17 cellular contexts compared by ENCODE assay signal in the genomic region with DNA sequence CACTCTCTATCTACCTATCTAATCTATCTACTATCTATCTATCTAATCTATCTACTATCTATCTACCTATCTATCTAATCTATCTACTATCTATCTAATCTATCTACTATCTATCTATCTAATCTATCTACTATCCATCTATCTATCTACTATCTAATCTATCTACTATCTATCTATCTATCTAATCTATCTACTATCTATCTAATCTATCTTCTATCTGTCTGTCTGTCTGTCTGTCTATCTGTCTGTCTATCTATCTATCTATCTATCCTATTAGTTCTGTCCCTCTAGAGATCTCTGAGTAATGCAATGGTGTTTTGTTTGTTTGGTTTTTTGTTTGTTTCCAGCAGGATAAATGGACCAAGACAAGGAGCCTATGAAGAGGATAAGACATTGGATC. TPM values are rescaled to one million over a fixed set of nuclear protein-coding genes. Genes with fewer than 3 reads are reported as not detected.
DNase-seq lines count a peak whose midpoint lies in the region; ATAC-seq, FAIRE-seq and TF ChIP-seq lines count a peak whose summit lies in the region.
"Had no signal": no experiment of that assay in that cellular context is flagged by ENCODE, and none has a peak within 500 bp of the region (broad histone marks: within the 10 kb centered on the region; RNA-seq: fewer than 3 reads in every experiment).

No MANE protein-coding gene starts in this region.

- H3K27ac Mint-ChIP-seq in activated CD8-positive, alpha-beta memory T cell treated with anti-CD3 and anti-CD28 coated beads, Interleukin-2, amount 10 ng/mL, durations not matched to agents 7 days and 5 days, result peak overlapping the region; percentile 93
- peak overlapping the region; percentile 93 for H3K27ac Mint-ChIP-seq in activated naive CD8-positive, alpha-beta T cell treated with anti-CD3 and anti-CD28 coated beads, Interleukin-2, amount 50 U/mL, for 24 hours
- H3K27ac Mint-ChIP-seq: neural progenitor cell had no signal

- no peaks in the 10 kb centered on the region for H3K27me3 ChIP-seq in pancreas

- intact Hi-C loops in OCI-LY7 (cut with micrococcal nuclease; ENCODE audit: unreplicated experiment), result no loop called here
- intact Hi-C loops in pancreas (cut with DNase I), result loop anchor here in 1 of 3 donors (10.0 kb wide), 1 partner anchor 113 kb away; no protein-coding TSS in a partner anchor

- peaks cover 38% of the 10 kb centered on the region; the same call in 1 of the 2 replicates for H3K79me2 ChIP-seq in OCI-LY7 (ENCODE audit: insufficient read depth, low read depth, low read length)

- no peaks in the 10 kb centered on the region for H3K27me3 Mint-ChIP-seq in activated CD8-positive, alpha-beta memory T cell treated with anti-CD3 and anti-CD28 coated beads, Interleukin-2, amount 10 ng/mL, durations not matched to agents 7 days and 5 days
- no peaks in the 10 kb centered on the region for H3K27me3 Mint-ChIP-seq in activated naive CD8-positive, alpha-beta T cell treated with anti-CD3 and anti-CD28 coated beads, Interleukin-2, amount 50 U/mL, for 24 hours

- H2AFZ ChIP-seq in OCI-LY7 (ENCODE audit: low read length), result no peak overlapping the region
- H2AFZ ChIP-seq: neural progenitor cell had no signal

- CTCF ChIA-PET in activated CD8-positive, alpha-beta memory T cell treated with anti-CD3 and anti-CD28 coated beads, Interleukin-2, amount 10 ng/mL, durations not matched to agents 7 days and 5 days (lab: Charles Lee), result no interaction called here
- CTCF ChIA-PET in OCI-LY7 (lab: Charles Lee; ENCODE audit: unreplicated experiment), result no interaction called here

- H3K4me3 ChIP-seq in OCI-LY7 (ENCODE audit: low read depth, low read length, poor library complexity, severe bottlenecking) (no peak overlapping the region), pancreas (no peak overlapping the region)
- H3K4me3 ChIP-seq: dorsolateral prefrontal cortex, esophagus squamous epithelium, neural progenitor cell had no signal

- no TSS peak for BruUV-seq in OCI-LY7 (replicated peaks; lab: Mats Ljungman, UMichigan)

- peaks cover 59% of the 10 kb centered on the region for H3K4me1 Mint-ChIP-seq in activated CD8-positive, alpha-beta memory T cell treated with anti-CD3 and anti-CD28 coated beads, Interleukin-2, amount 10 ng/mL, durations not matched to agents 7 days and 5 days
- peaks cover 54% of the 10 kb centered on the region for H3K4me1 Mint-ChIP-seq in activated naive CD8-positive, alpha-beta T cell treated with anti-CD3 and anti-CD28 coated beads, Interleukin-2, amount 50 U/mL, for 24 hours
- H3K4me1 Mint-ChIP-seq: neural progenitor cell had no signal

- H3K9me3 Mint-ChIP-seq in activated CD8-positive, alpha-beta memory T cell treated with anti-CD3 and anti-CD28 coated beads, Interleukin-2, amount 10 ng/mL, durations not matched to agents 7 days and 5 days (ENCODE audit: low read depth), result no peaks in the 10 kb centered on the region
- H3K9me3 Mint-ChIP-seq in activated naive CD8-positive, alpha-beta T cell treated with anti-CD3 and anti-CD28 coated beads, Interleukin-2, amount 50 U/mL, for 24 hours, result no peaks in the 10 kb centered on the region
- H3K9me3 Mint-ChIP-seq: neural progenitor cell had no signal

- DNase-seq in activated CD8-positive, alpha-beta memory T cell treated with anti-CD3 and anti-CD28 coated beads, Interleukin-2, amount 10 ng/mL, durations not matched to agents 7 days and 5 days, result no peak
- DNase-seq in activated CD8-positive, alpha-beta memory T cell treated with anti-CD3 and anti-CD28 coated beads, Interleukin-2, amount 50 U/mL, for 4 hours, result no peak
- DNase-seq in OCI-LY7 (ENCODE audit: low spot score) (no peak), pancreas (no peak), NCI-H510A (lab: John Stamatoyannopoulos, UW) (no peak)
- DNase-seq in activated naive CD8-positive, alpha-beta T cell treated with anti-CD3 and anti-CD28 coated beads, Interleukin-2, amount 50 U/mL, for 24 hours, result no peak
- DNase-seq: esophagus squamous epithelium, KG1, NCI-H2081, NCI-H524 treated with DMSO at 0.1 percent for 48 hours had no signal

- H3K4me1 ChIP-seq in OCI-LY7 (ENCODE audit: insufficient read depth, low read length, poor library complexity, severe bottlenecking) (peaks cover 57% of the 10 kb centered on the region), pancreas (no peaks in the 10 kb centered on the region)
- H3K4me1 ChIP-seq: neural progenitor cell had no signal

- H3K9me3 ChIP-seq in OCI-LY7 (ENCODE audit: low read length) (no peaks in the 10 kb centered on the region), pancreas (no peaks in the 10 kb centered on the region)
- H3K9me3 ChIP-seq: esophagus squamous epithelium had no signal

- no peak for ATAC-seq in activated CD8-positive, alpha-beta memory T cell treated with anti-CD3 and anti-CD28 coated beads, Interleukin-2, amount 10 ng/mL, durations not matched to agents 7 days and 5 days
- ATAC-seq in activated naive CD8-positive, alpha-beta T cell treated with anti-CD3 and anti-CD28 coated beads, Interleukin-2, amount 50 U/mL, for 24 hours, result no peak
- ATAC-seq in pancreas (no peak), HG02884 (IDR thresholded peaks at IDR 0.05; ENCODE audit: unreplicated experiment) (no peak), GM21723 (IDR thresholded peaks at IDR 0.05; ENCODE audit: unreplicated experiment) (no peak)

- TF ChIP-seq CTCF in OCI-LY7 (conservative IDR thresholded peaks at IDR 0.05; ENCODE audit: low read length), result no peak
- TF ChIP-seq CTCF in pancreas (IDR thresholded peaks at IDR 0.05), result no peak

- no peaks in the 10 kb centered on the region for H3K9me2 ChIP-seq in OCI-LY7 (ENCODE audit: insufficient read depth, low read length)

- H3K36me3 ChIP-seq in OCI-LY7 (ENCODE audit: insufficient read depth, low read length) (peaks cover 44% of the 10 kb centered on the region), pancreas (no peaks in the 10 kb centered on the region)
- H3K36me3 ChIP-seq: esophagus squamous epithelium, neural progenitor cell had no signal

- peak overlapping the region; percentile 53 for H3K4me3 Mint-ChIP-seq in activated CD8-positive, alpha-beta memory T cell treated with anti-CD3 and anti-CD28 coated beads, Interleukin-2, amount 10 ng/mL, durations not matched to agents 7 days and 5 days
- H3K4me3 Mint-ChIP-seq in activated naive CD8-positive, alpha-beta T cell treated with anti-CD3 and anti-CD28 coated beads, Interleukin-2, amount 50 U/mL, for 24 hours, result no peak overlapping the region
- H3K4me3 Mint-ChIP-seq: neural progenitor cell had no signal

- H3K4me2 ChIP-seq in OCI-LY7 (ENCODE audit: low read length), result no peak overlapping the region
- H3K4me2 ChIP-seq: neural progenitor cell had no signal

- POLR2A ChIA-PET in OCI-LY7 (lab: Charles Lee), result no interaction called here

- H4K20me1 ChIP-seq in OCI-LY7 (ENCODE audit: insufficient read depth, low read length), result no peaks in the 10 kb centered on the region

- H3K27ac ChIP-seq in OCI-LY7 (ENCODE audit: low read depth, low read length, poor library complexity, severe bottlenecking), result peak overlapping the region; percentile 38
- H3K27ac ChIP-seq in pancreas, result no peak overlapping the region
- H3K27ac ChIP-seq: dorsolateral prefrontal cortex, HL-60, neural progenitor cell had no signal

- H3K36me3 Mint-ChIP-seq in activated CD8-positive, alpha-beta memory T cell treated with anti-CD3 and anti-CD28 coated beads, Interleukin-2, amount 10 ng/mL, durations not matched to agents 7 days and 5 days, result peaks cover 40% of the 10 kb centered on the region
- peaks cover 3% of the 10 kb centered on the region for H3K36me3 Mint-ChIP-seq in activated naive CD8-positive, alpha-beta T cell treated with anti-CD3 and anti-CD28 coated beads, Interleukin-2, amount 50 U/mL, for 24 hours (ENCODE audit: low read depth)
- H3K36me3 Mint-ChIP-seq: neural progenitor cell had no signal

- peak; percentile 94 for FAIRE-seq in pancreas (lab: Jason Lieb, UNC)
- FAIRE-seq: GM19239, keratinocyte had no signal

RNA-seq across cellular contexts. Expression of a gene that starts 9.4 kb away (rescaled TPM):
- 10 to 100 TPM; 39.9 to 44.7 TPM for total RNA-seq in activated CD8-positive, alpha-beta memory T cell treated with anti-CD3 and anti-CD28 coated beads, Interleukin-2, amount 10 ng/mL, durations not matched to agents 7 days and 5 days
- 17.2 and 17.6 TPM in 2 replicates for total RNA-seq in OCI-LY7 (2014; rRNA removed; shearing (Covaris generic))
- total RNA-seq in OCI-LY7 (2022) (32.8 and 37.0 TPM in 2 replicates), pancreas (10 to 100 TPM; 11.2 to 19.4 (median 15.6) TPM)
- 10 to 100 TPM; 16.9 to 25.9 TPM for polyA plus RNA-seq in pancreas
